Comparison of ENCODE assay signal across 24 cellular contexts in the genomic region with DNA sequence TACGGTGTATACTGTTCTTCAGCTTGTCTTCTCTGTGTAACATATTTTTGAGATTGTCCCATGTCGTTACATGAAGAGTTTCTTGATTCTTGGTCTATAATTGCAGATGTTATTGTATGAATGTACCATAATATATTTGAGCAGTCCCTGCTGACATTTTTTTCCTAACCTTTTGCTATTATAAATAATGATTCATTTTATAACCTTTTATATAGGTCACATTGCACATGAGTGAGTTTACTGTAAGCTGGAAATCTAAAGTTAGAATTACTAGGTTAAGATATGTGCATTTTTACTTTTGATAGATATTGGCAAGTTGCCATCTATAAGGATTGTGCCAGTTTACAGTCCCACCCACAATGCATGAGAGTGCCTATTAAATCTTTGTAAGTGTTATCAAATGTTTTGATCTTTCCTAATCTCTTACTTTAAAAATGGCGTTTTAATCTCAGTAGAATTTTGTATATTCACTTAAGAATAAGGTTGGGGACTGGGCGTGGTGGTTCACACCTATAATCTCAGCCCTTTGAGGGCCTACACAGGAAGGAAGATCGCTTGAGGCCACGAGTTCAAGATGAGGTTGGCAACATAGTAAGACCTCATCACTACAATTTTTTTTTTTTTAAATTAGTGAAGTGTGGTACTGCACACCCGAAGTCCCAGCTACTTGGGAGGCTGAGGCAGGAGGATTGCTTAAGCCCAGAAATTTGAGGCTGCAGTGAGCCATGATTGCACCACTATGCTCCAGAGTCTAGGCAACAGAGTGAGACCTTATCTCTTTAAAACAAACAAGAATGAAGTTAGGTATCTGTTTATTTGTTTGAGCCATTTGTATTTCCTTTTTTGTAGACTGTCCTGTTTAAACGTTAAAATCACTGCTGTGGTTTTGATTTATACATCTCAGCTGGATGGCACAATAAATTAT. TPM values are rescaled to one million over a fixed set of nuclear protein-coding genes. Genes with fewer than 3 reads are reported as not detected.
DNase-seq lines count a peak whose midpoint lies in the region; ATAC-seq lines count a peak whose summit lies in the region.
"Had no signal": no experiment of that assay in that cellular context is flagged by ENCODE, and none has a peak within 500 bp of the region (broad histone marks: within the 10 kb centered on the region; RNA-seq: fewer than 3 reads in every experiment).

No MANE protein-coding gene starts in this region.

- H3K27ac Mint-ChIP-seq in activated CD4-positive, alpha-beta T cell treated with anti-CD3 and anti-CD28 coated beads, Interleukin-2, amount 10 ng/mL, durations not matched to agents 7 days and 5 days: no peak overlapping the region
- H3K27ac Mint-ChIP-seq in central memory CD8-positive, alpha-beta T cell (ENCODE audit: low read depth): no peak overlapping the region
- no peak overlapping the region for H3K27ac Mint-ChIP-seq in naive thymus-derived CD4-positive, alpha-beta T cell
- H3K27ac Mint-ChIP-seq: activated CD4-positive, alpha-beta T cell treated with anti-CD3 and anti-CD28 coated beads for 36 hours; activated T-helper 2 cell treated with anti-CD3 and anti-CD28 coated beads, Interferon-gamma antibody, Interleukin-2, Interleukin-4, amounts not matched to agents 10 μg/mL and 5 μg/mL and 100 μg/mL, durations not matched to agents 14 hours and 24 hours and 36 hours; CD4-positive, alpha-beta T cell; endodermal cell; progenitor cell of endocrine pancreas had no signal

- no peak overlapping the region for H3K4me3 ChIP-seq in naive thymus-derived CD4-positive, alpha-beta T cell (ENCODE audit: low read length)
- H3K4me3 ChIP-seq: body of pancreas, coronary artery, esophagus squamous epithelium, lower lobe of right lung, SJCRH30, upper lobe of right lung had no signal

- peak; percentile 88 for ATAC-seq in central memory CD8-positive, alpha-beta T cell (replicated peaks; ENCODE audit: extremely low read depth, poor library complexity, severe bottlenecking)
- ATAC-seq in naive thymus-derived CD4-positive, alpha-beta T cell: peak; percentile 53
- ATAC-seq in GM18909 (IDR thresholded peaks at IDR 0.05; ENCODE audit: poor library complexity, unreplicated experiment) (no peak), GM18520 (IDR thresholded peaks at IDR 0.05; ENCODE audit: unreplicated experiment) (no peak)
- ATAC-seq: activated CD4-positive, alpha-beta T cell treated with anti-CD3 and anti-CD28 coated beads for 36 hours; body of pancreas; lower lobe of right lung; upper lobe of right lung had no signal

- H3K4me1 ChIP-seq in naive thymus-derived CD4-positive, alpha-beta T cell (ENCODE audit: control insufficient read depth in 2 of 2, insufficient read depth in 2 of 2, low read length in 2 of 2): peaks cover 0 to 5% of the 10 kb centered on the region in 2 donors
- H3K4me1 ChIP-seq: body of pancreas, SJCRH30 had no signal

- intact Hi-C loops in naive thymus-derived CD4-positive, alpha-beta T cell (cut with micrococcal nuclease): no loop called here

- H3K27me3 Mint-ChIP-seq in activated CD4-positive, alpha-beta T cell treated with anti-CD3 and anti-CD28 coated beads, Interleukin-2, amount 10 ng/mL, durations not matched to agents 7 days and 5 days: peaks cover 2% of the 10 kb centered on the region
- H3K27me3 Mint-ChIP-seq in central memory CD8-positive, alpha-beta T cell: peaks cover 10% of the 10 kb centered on the region
- H3K27me3 Mint-ChIP-seq in naive thymus-derived CD4-positive, alpha-beta T cell: peaks cover 2 to 10% (median 6%) of the 10 kb centered on the region in 5 donors
- H3K27me3 Mint-ChIP-seq: progenitor cell of endocrine pancreas had no signal

- in situ Hi-C loops in KBM-7 (cut with MboI; ENCODE audit: low pct_unique_long_range_greater_than_20kb, low sequenced_read_pairs): no loop called here

- H3K4me1 Mint-ChIP-seq in activated CD4-positive, alpha-beta T cell treated with anti-CD3 and anti-CD28 coated beads, Interleukin-2, amount 10 ng/mL, durations not matched to agents 7 days and 5 days: peaks cover 8% of the 10 kb centered on the region
- H3K4me1 Mint-ChIP-seq in central memory CD8-positive, alpha-beta T cell: peaks cover 16% of the 10 kb centered on the region
- H3K4me1 Mint-ChIP-seq in naive thymus-derived CD4-positive, alpha-beta T cell: peaks cover 5 to 19% (median 9%) of the 10 kb centered on the region in 7 donors
- H3K4me1 Mint-ChIP-seq: endodermal cell had no signal

- H3K27me3 ChIP-seq in naive thymus-derived CD4-positive, alpha-beta T cell (ENCODE audit: control insufficient read depth in 2 of 2, insufficient read depth in 2 of 2, low read length in 2 of 2): no peaks in the 10 kb centered on the region
- H3K27me3 ChIP-seq: body of pancreas, esophagus squamous epithelium, SJCRH30, upper lobe of right lung had no signal

- H3K36me3 ChIP-seq in naive thymus-derived CD4-positive, alpha-beta T cell (ENCODE audit: control insufficient read depth in 2 of 3, insufficient read depth in 3 of 3, low read length in 3 of 3): peaks cover 0 to 6% (median 0%) of the 10 kb centered on the region in 3 experiments

- peak; percentile 8 for DNase-seq in activated CD4-positive, alpha-beta T cell treated with anti-CD3 and anti-CD28 coated beads, Interleukin-2, amount 10 ng/mL, durations not matched to agents 7 days and 5 days
- no peak for DNase-seq in activated CD4-positive, alpha-beta T cell treated with anti-CD3 and anti-CD28 coated beads, Interleukin-2, amount 50 U/mL, for 1 hour
- DNase-seq in HS-5 (ENCODE audit: low read depth) (peak; percentile 8), KBM-7 (no peak)
- peak in 1 of 2 donors; percentile 20 for DNase-seq in central memory CD8-positive, alpha-beta T cell (ENCODE audit: low spot score in 2 of 2)
- DNase-seq in naive thymus-derived CD4-positive, alpha-beta T cell: no peak
- DNase-seq: activated CD4-positive, alpha-beta T cell treated with anti-CD3 and anti-CD28 coated beads for 36 hours; body of pancreas; CD4-positive, alpha-beta T cell; DMS153; endodermal cell; esophagus squamous epithelium; kidney; lower lobe of right lung; NCI-H526 treated with DMSO at 0.1 percent for 48 hours; SJCRH30; substantia nigra; upper lobe of right lung had no signal

- H3K9me3 Mint-ChIP-seq in activated CD4-positive, alpha-beta T cell treated with anti-CD3 and anti-CD28 coated beads, Interleukin-2, amount 10 ng/mL, durations not matched to agents 7 days and 5 days: no peaks in the 10 kb centered on the region
- H3K9me3 Mint-ChIP-seq in central memory CD8-positive, alpha-beta T cell: no peaks in the 10 kb centered on the region
- H3K9me3 Mint-ChIP-seq in naive thymus-derived CD4-positive, alpha-beta T cell: peaks cover 0 to 2% (median 0%) of the 10 kb centered on the region in 11 donors
- H3K9me3 Mint-ChIP-seq: activated T-helper 2 cell treated with anti-CD3 and anti-CD28 coated beads, Interferon-gamma antibody, Interleukin-2, Interleukin-4, amounts not matched to agents 10 μg/mL and 5 μg/mL and 100 μg/mL, durations not matched to agents 14 hours and 24 hours and 36 hours; CD4-positive, alpha-beta T cell; endodermal cell had no signal

- no peak overlapping the region for H3K4me3 Mint-ChIP-seq in activated CD4-positive, alpha-beta T cell treated with anti-CD3 and anti-CD28 coated beads, Interleukin-2, amount 10 ng/mL, durations not matched to agents 7 days and 5 days
- H3K4me3 Mint-ChIP-seq in central memory CD8-positive, alpha-beta T cell: peak overlapping the region; percentile 8
- H3K4me3 Mint-ChIP-seq in naive thymus-derived CD4-positive, alpha-beta T cell: no peak overlapping the region
- H3K4me3 Mint-ChIP-seq: activated CD4-positive, alpha-beta T cell treated with anti-CD3 and anti-CD28 coated beads for 36 hours; CD4-positive, alpha-beta T cell; endodermal cell had no signal

- H3K36me3 Mint-ChIP-seq in activated CD4-positive, alpha-beta T cell treated with anti-CD3 and anti-CD28 coated beads, Interleukin-2, amount 10 ng/mL, durations not matched to agents 7 days and 5 days (ENCODE audit: low read depth): peaks cover 13% of the 10 kb centered on the region
- peaks cover 4% of the 10 kb centered on the region for H3K36me3 Mint-ChIP-seq in central memory CD8-positive, alpha-beta T cell (ENCODE audit: insufficient read depth)
- H3K36me3 Mint-ChIP-seq in naive thymus-derived CD4-positive, alpha-beta T cell: peaks cover 0 to 39% (median 30%) of the 10 kb centered on the region in 5 donors

- POLR2A ChIA-PET in activated CD4-positive, alpha-beta T cell treated with anti-CD3 and anti-CD28 coated beads, Interleukin-2, amount 10 ng/mL, durations not matched to agents 7 days and 5 days (lab: Charles Lee): no interaction called here
- POLR2A ChIA-PET in naive thymus-derived CD4-positive, alpha-beta T cell (lab: Charles Lee): no interaction called here

- H3K27ac ChIP-seq in naive thymus-derived CD4-positive, alpha-beta T cell (ENCODE audit: low read depth, low read length): no peak overlapping the region
- H3K27ac ChIP-seq: 22Rv1, body of pancreas, coronary artery, esophagus squamous epithelium, lower lobe of right lung, SJCRH30, upper lobe of right lung had no signal

- CTCF ChIA-PET in activated CD4-positive, alpha-beta T cell treated with anti-CD3 and anti-CD28 coated beads, Interleukin-2, amount 10 ng/mL, durations not matched to agents 7 days and 5 days (lab: Charles Lee): interaction anchor here (0.9 kb wide), 1 partner anchor 42 kb away, joined by 3 read pairs; no protein-coding TSS in a partner anchor
- CTCF ChIA-PET in naive thymus-derived CD4-positive, alpha-beta T cell (lab: Charles Lee): interaction anchor here (0.5 kb wide), 1 partner anchor 356 kb away, joined by 4 read pairs; no protein-coding TSS in a partner anchor

- H3K9me3 ChIP-seq in naive thymus-derived CD4-positive, alpha-beta T cell (ENCODE audit: control insufficient read depth in 2 of 3, low read length in 3 of 3): no peaks in the 10 kb centered on the region
- H3K9me3 ChIP-seq: body of pancreas, esophagus squamous epithelium, lower lobe of right lung, SJCRH30, upper lobe of right lung had no signal

RNA-seq across cellular contexts. Expression of a gene that starts 36.5 kb away (rescaled TPM):
- total RNA-seq in activated CD4-positive, alpha-beta T cell treated with anti-CD3 and anti-CD28 coated beads, Interleukin-2, amount 10 ng/mL, durations not matched to agents 7 days and 5 days: 10 to 100 TPM; 16.8 to 17.1 TPM
- 10 to 100 TPM; 11.8 to 21.2 (median 13.9) TPM for total RNA-seq in naive thymus-derived CD4-positive, alpha-beta T cell
- polyA plus RNA-seq in naive thymus-derived CD4-positive, alpha-beta T cell: 10 to 100 TPM; 15.5 to 18.4 TPM

Comparison
In these comparisons a context has a peak if more than half of its experiments do, and no peak if none do; other contexts are left out.
1. DNase-seq: peak in activated CD4-positive, alpha-beta T cell treated with anti-CD3 and anti-CD28 coated beads, Interleukin-2, amount 10 ng/mL, durations not matched to agents 7 days and 5 days (single experiment) and HS-5 (single experiment); none in activated CD4-positive, alpha-beta T cell treated with anti-CD3 and anti-CD28 coated beads, Interleukin-2, amount 50 U/mL, for 1 hour (single experiment), naive thymus-derived CD4-positive, alpha-beta T cell (0 of 9) and KBM-7 (single experiment).
2. ATAC-seq: peak in central memory CD8-positive, alpha-beta T cell (single experiment) and naive thymus-derived CD4-positive, alpha-beta T cell (single experiment); none in GM18909 (single experiment) and GM18520 (single experiment).